ENCODE assay signal across 8 cellular contexts in the genomic region with DNA sequence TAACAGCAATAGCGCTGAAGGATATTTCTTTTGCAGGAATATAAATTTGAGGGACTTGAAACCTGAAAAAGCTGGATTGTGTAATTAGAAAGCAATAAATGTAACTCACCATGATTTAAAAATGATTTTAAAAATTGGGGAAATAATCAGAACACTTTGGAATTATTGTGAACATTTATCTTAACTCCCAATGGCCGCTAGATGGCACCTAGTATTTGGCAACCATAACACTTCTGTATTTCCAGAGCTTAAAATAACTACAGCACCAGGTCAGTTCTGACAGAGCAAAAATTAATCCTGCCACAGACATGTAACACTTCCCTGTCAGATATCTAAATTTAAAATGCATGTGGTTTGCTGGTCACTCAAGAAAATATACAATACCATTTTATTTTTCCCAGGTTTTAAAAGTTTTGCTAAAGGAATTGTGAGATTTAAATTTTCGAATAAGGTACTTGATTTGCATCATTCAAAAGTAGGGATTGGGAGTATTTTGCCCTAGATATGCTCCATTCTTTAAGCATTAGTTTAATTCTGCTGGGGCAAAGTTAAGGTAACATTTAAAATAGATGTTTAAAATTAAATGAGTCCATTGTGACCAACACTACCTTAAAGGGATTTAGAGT.
A peak's percentile ranks its signal among the peaks of the same experiment; 100 is the strongest.
DNase-seq lines count a peak whose midpoint lies in the region; ATAC-seq, FAIRE-seq and TF ChIP-seq lines count a peak whose summit lies in the region.

No MANE protein-coding gene starts in this region.

- no peak overlapping the region for H3K4me2 ChIP-seq in KMS-11
- no peak overlapping the region for H3K4me2 ChIP-seq in parathyroid adenoma (ENCODE audit: low read length)

- H3K4me3 ChIP-seq in KMS-11 (IDR thresholded peaks at IDR 0.05; ENCODE audit: insufficient read depth, low read depth, low read length) (no peak overlapping the region), esophagus muscularis mucosa (no peak overlapping the region), parathyroid adenoma (ENCODE audit: low read depth, low read length) (no peak overlapping the region)

- H3K27me3 ChIP-seq in KMS-11 (ENCODE audit: insufficient read depth, low read depth) (no peaks in the 10 kb centered on the region), esophagus muscularis mucosa (no peaks in the 10 kb centered on the region), parathyroid adenoma (ENCODE audit: control insufficient read depth, insufficient read depth, low read length) (no peaks in the 10 kb centered on the region)

- TF ChIP-seq EP300 in esophagus muscularis mucosa (IDR thresholded peaks at IDR 0.05), result no peak

- peaks cover 14% of the 10 kb centered on the region for H3K4me1 ChIP-seq in KMS-11 (ENCODE audit: low read depth, poor library complexity, severe bottlenecking)
- peaks cover 0 to 17% (median 9%) of the 10 kb centered on the region in 4 donors for H3K4me1 ChIP-seq in esophagus muscularis mucosa
- no peaks in the 10 kb centered on the region for H3K4me1 ChIP-seq in parathyroid adenoma

- H4K20me1 ChIP-seq in KMS-11 (ENCODE audit: insufficient read depth), result no peaks in the 10 kb centered on the region

- FAIRE-seq in RCC 7860 (lab: Jason Lieb, UNC) (peak; percentile 81), GM12892 (lab: Jason Lieb, UNC) (no peak)

- no peak overlapping the region for H2AFZ ChIP-seq in KMS-11 (ENCODE audit: low read depth)
- H2AFZ ChIP-seq in parathyroid adenoma, result no peak overlapping the region

- 35% methylated on average over 3 of the region's 3 CpGs for WGBS in esophagus muscularis mucosa

- no peak overlapping the region for H3K27ac ChIP-seq in KMS-11
- no peak overlapping the region for H3K27ac ChIP-seq in esophagus muscularis mucosa (replicated peaks in 1 of 4)
- H3K27ac ChIP-seq in parathyroid adenoma, result no peak overlapping the region

- peak; percentile 57 for TF ChIP-seq CTCF in GM10266 (IDR thresholded peaks at IDR 0.05; ENCODE audit: control insufficient read depth, insufficient read depth, low read depth, missing control alignments)
- TF ChIP-seq CTCF in KMS-11 (conservative IDR thresholded peaks at IDR 0.05; ENCODE audit: low read depth, low read length), result peak; percentile 89
- peak; percentile 60 to 61 (median 60) for TF ChIP-seq CTCF in esophagus muscularis mucosa (IDR thresholded peaks at IDR 0.05)
- TF ChIP-seq CTCF in parathyroid adenoma (IDR thresholded peaks at IDR 0.05), result peak; percentile 15

- no peaks in the 10 kb centered on the region for H3K36me3 ChIP-seq in KMS-11 (ENCODE audit: insufficient read depth)
- no peaks in the 10 kb centered on the region for H3K36me3 ChIP-seq in esophagus muscularis mucosa
- H3K36me3 ChIP-seq in parathyroid adenoma (ENCODE audit: control insufficient read depth, insufficient read depth, low read length), result no peaks in the 10 kb centered on the region

- peak; percentile 14 for DNase-seq in GM10266 (ENCODE audit: extremely low spot score)
- peak; percentile 45 for DNase-seq in RCC 7860 (ENCODE audit: low spot score)
- no peak for DNase-seq in esophagus muscularis mucosa (ENCODE audit: extremely low spot score)
- no peak for DNase-seq in activated CD4-positive, alpha-beta T cell treated with anti-CD3 and anti-CD28 coated beads, Interleukin-2, amount 50 U/mL, for 48 hours
- no peak for DNase-seq in GM12892 (ENCODE audit: insufficient read length)

- intact Hi-C loops in esophagus muscularis mucosa (cut with DNase I), result no loop called here

- H3K9me3 ChIP-seq in esophagus muscularis mucosa (no peaks in the 10 kb centered on the region), parathyroid adenoma (ENCODE audit: control insufficient read depth, low read length) (no peaks in the 10 kb centered on the region)

- H3K9ac ChIP-seq in KMS-11 (no peak overlapping the region), parathyroid adenoma (no peak overlapping the region)

- no peaks in the 10 kb centered on the region for H3K79me2 ChIP-seq in KMS-11 (ENCODE audit: insufficient read depth, low read depth)
- H3K79me2 ChIP-seq in parathyroid adenoma, result no peaks in the 10 kb centered on the region

- ATAC-seq in GM21825 (IDR thresholded peaks at IDR 0.05; ENCODE audit: unreplicated experiment), result peak; percentile 88

- TF ChIP-seq POLR2A in esophagus muscularis mucosa (IDR thresholded peaks at IDR 0.05; ENCODE audit: low read depth) (no peak), GM12892 (IDR thresholded peaks at IDR 0.05; ENCODE audit: low read depth, low read length) (no peak)

Comparison
In these comparisons a context has a peak if more than half of its experiments do, and no peak if none do; other contexts are left out.
1. DNase-seq: peak in GM10266 (single experiment) and RCC 7860 (single experiment); none in esophagus muscularis mucosa (single experiment), activated CD4-positive, alpha-beta T cell treated with anti-CD3 and anti-CD28 coated beads, Interleukin-2, amount 50 U/mL, for 48 hours (0 of 2) and GM12892 (single experiment).
2. CTCF ChIP-seq: peak in every context shown above with its lines; median percentile 89 in KMS-11; 60 in esophagus muscularis mucosa; 57 in GM10266; 15 in parathyroid adenoma.